Comparison of ENCODE assay signal across 1 cellular context in genomic region chr17:1563786-1564613, GRCh38.
A peak's percentile ranks its signal among the peaks of the same experiment; 100 is the strongest.
TF ChIP-seq lines count a peak whose summit lies in the region.

No MANE protein-coding gene starts in this region.

TF ChIP-seq in K562, 482 proteins besides CTCF, POLR2A, EP300 and RAD21 (continues in another document):
- TF ChIP-seq RUNX1 (IDR thresholded peaks at IDR 0.05; ENCODE audit: low read depth) (no peak), EZH2 (IDR thresholded peaks at IDR 0.05; ENCODE audit: borderline replicate concordance, low read depth, low read length) (no peak), YBX1 (IDR thresholded peaks at IDR 0.05) (no peak), SMAD1 (IDR thresholded peaks at IDR 0.05; ENCODE audit: low read depth, low read length, partially characterized antibody) (no peak), TCFL5 (CRISPR knock-in tag; conservative IDR thresholded peaks at IDR 0.05) (no peak), DPF2 (IDR thresholded peaks at IDR 0.05) (peak; percentile 61), ZNF41 (CRISPR knock-in tag; conservative IDR thresholded peaks at IDR 0.05) (no peak), CC2D1A (IDR thresholded peaks at IDR 0.05) (peak; percentile 24; the same call in 1 of the 2 replicates), SRSF9 (IDR thresholded peaks at IDR 0.05; ENCODE audit: borderline replicate concordance, low read depth, low read length) (no peak), CREM (IDR thresholded peaks at IDR 0.05; ENCODE audit: low read depth) (peak; percentile 32; the same call in 1 of the 2 replicates), NBN (IDR thresholded peaks at IDR 0.05; ENCODE audit: low read depth) (peak; percentile 62), ZFP36 (IDR thresholded peaks at IDR 0.05; ENCODE audit: low read depth, low read length, partially characterized antibody) (peak; percentile 99), MEF2D (tag; conservative IDR thresholded peaks at IDR 0.05; ENCODE audit: low read depth) (no peak), RBM25 (IDR thresholded peaks at IDR 0.05; ENCODE audit: low read depth, low read length, severe bottlenecking) (peak; percentile 61), RERE (CRISPR knock-in tag; IDR thresholded peaks at IDR 0.05; ENCODE audit: borderline replicate concordance) (no peak), TRIM24 (IDR thresholded peaks at IDR 0.05) (0 out of 4 replicates have a peak, but pooled peaks of 1 of the 2 experiments have one; percentile 39), ARID1B (IDR thresholded peaks at IDR 0.05) (peak; percentile 79), PTBP1 (IDR thresholded peaks at IDR 0.05; ENCODE audit: low read depth, low read length) (0 out of 2 replicates have a peak, but pooled peaks have one; percentile 30), GATAD2A (IDR thresholded peaks at IDR 0.05) (peak; percentile 15; the same call in 1 of the 2 replicates), HNRNPL (IDR thresholded peaks at IDR 0.05; ENCODE audit: low read depth, low read length) (0 out of 2 replicates have a peak, but pooled peaks have one; percentile 0), NFXL1 (CRISPR knock-in tag; IDR thresholded peaks at IDR 0.05) (no peak), ZNF23 (CRISPR knock-in tag; IDR thresholded peaks at IDR 0.05) (no peak), SMARCA4 (IDR thresholded peaks at IDR 0.05) (peak; percentile 55; the same call in 1 of the 2 replicates), CBX1 (IDR thresholded peaks at IDR 0.05; ENCODE audit: low read depth) (peak; percentile 52; the same call in 1 of the 2 replicates), AFF4 (CRISPR knock-in tag; IDR thresholded peaks at IDR 0.05) (no peak), GATA2 (CRISPR knock-in tag; IDR thresholded peaks at IDR 0.05) (0 out of 2 replicates have a peak, but pooled peaks have one; percentile 13), POLR2G (IDR thresholded peaks at IDR 0.05; ENCODE audit: low read depth, low read length) (0 out of 2 replicates have a peak, but pooled peaks have one; percentile 21), MTA3 (IDR thresholded peaks at IDR 0.05; ENCODE audit: borderline replicate concordance) (0 out of 2 replicates have a peak, but pooled peaks have one; percentile 17)
- TF ChIP-seq, protein P1, sequence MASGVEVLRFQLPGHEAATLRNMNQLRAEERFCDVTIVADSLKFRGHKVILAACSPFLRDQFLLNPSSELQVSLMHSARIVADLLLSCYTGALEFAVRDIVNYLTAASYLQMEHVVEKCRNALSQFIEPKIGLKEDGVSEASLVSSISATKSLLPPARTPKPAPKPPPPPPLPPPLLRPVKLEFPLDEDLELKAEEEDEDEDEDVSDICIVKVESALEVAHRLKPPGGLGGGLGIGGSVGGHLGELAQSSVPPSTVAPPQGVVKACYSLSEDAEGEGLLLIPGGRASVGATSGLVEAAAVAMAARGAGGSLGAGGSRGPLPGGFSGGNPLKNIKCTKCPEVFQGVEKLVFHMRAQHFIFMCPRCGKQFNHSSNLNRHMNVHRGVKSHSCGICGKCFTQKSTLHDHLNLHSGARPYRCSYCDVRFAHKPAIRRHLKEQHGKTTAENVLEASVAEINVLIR (CRISPR knock-in tag; IDR thresholded peaks at IDR 0.05), result no peak
- TF ChIP-seq, protein P2, sequence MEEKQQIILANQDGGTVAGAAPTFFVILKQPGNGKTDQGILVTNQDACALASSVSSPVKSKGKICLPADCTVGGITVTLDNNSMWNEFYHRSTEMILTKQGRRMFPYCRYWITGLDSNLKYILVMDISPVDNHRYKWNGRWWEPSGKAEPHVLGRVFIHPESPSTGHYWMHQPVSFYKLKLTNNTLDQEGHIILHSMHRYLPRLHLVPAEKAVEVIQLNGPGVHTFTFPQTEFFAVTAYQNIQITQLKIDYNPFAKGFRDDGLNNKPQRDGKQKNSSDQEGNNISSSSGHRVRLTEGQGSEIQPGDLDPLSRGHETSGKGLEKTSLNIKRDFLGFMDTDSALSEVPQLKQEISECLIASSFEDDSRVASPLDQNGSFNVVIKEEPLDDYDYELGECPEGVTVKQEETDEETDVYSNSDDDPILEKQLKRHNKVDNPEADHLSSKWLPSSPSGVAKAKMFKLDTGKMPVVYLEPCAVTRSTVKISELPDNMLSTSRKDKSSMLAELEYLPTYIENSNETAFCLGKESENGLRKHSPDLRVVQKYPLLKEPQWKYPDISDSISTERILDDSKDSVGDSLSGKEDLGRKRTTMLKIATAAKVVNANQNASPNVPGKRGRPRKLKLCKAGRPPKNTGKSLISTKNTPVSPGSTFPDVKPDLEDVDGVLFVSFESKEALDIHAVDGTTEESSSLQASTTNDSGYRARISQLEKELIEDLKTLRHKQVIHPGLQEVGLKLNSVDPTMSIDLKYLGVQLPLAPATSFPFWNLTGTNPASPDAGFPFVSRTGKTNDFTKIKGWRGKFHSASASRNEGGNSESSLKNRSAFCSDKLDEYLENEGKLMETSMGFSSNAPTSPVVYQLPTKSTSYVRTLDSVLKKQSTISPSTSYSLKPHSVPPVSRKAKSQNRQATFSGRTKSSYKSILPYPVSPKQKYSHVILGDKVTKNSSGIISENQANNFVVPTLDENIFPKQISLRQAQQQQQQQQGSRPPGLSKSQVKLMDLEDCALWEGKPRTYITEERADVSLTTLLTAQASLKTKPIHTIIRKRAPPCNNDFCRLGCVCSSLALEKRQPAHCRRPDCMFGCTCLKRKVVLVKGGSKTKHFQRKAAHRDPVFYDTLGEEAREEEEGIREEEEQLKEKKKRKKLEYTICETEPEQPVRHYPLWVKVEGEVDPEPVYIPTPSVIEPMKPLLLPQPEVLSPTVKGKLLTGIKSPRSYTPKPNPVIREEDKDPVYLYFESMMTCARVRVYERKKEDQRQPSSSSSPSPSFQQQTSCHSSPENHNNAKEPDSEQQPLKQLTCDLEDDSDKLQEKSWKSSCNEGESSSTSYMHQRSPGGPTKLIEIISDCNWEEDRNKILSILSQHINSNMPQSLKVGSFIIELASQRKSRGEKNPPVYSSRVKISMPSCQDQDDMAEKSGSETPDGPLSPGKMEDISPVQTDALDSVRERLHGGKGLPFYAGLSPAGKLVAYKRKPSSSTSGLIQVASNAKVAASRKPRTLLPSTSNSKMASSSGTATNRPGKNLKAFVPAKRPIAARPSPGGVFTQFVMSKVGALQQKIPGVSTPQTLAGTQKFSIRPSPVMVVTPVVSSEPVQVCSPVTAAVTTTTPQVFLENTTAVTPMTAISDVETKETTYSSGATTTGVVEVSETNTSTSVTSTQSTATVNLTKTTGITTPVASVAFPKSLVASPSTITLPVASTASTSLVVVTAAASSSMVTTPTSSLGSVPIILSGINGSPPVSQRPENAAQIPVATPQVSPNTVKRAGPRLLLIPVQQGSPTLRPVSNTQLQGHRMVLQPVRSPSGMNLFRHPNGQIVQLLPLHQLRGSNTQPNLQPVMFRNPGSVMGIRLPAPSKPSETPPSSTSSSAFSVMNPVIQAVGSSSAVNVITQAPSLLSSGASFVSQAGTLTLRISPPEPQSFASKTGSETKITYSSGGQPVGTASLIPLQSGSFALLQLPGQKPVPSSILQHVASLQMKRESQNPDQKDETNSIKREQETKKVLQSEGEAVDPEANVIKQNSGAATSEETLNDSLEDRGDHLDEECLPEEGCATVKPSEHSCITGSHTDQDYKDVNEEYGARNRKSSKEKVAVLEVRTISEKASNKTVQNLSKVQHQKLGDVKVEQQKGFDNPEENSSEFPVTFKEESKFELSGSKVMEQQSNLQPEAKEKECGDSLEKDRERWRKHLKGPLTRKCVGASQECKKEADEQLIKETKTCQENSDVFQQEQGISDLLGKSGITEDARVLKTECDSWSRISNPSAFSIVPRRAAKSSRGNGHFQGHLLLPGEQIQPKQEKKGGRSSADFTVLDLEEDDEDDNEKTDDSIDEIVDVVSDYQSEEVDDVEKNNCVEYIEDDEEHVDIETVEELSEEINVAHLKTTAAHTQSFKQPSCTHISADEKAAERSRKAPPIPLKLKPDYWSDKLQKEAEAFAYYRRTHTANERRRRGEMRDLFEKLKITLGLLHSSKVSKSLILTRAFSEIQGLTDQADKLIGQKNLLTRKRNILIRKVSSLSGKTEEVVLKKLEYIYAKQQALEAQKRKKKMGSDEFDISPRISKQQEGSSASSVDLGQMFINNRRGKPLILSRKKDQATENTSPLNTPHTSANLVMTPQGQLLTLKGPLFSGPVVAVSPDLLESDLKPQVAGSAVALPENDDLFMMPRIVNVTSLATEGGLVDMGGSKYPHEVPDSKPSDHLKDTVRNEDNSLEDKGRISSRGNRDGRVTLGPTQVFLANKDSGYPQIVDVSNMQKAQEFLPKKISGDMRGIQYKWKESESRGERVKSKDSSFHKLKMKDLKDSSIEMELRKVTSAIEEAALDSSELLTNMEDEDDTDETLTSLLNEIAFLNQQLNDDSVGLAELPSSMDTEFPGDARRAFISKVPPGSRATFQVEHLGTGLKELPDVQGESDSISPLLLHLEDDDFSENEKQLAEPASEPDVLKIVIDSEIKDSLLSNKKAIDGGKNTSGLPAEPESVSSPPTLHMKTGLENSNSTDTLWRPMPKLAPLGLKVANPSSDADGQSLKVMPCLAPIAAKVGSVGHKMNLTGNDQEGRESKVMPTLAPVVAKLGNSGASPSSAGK (IDR thresholded peaks at IDR 0.05), result peak; percentile 9; the same call in 1 of the 2 replicates
- TF ChIP-seq, protein P3, sequence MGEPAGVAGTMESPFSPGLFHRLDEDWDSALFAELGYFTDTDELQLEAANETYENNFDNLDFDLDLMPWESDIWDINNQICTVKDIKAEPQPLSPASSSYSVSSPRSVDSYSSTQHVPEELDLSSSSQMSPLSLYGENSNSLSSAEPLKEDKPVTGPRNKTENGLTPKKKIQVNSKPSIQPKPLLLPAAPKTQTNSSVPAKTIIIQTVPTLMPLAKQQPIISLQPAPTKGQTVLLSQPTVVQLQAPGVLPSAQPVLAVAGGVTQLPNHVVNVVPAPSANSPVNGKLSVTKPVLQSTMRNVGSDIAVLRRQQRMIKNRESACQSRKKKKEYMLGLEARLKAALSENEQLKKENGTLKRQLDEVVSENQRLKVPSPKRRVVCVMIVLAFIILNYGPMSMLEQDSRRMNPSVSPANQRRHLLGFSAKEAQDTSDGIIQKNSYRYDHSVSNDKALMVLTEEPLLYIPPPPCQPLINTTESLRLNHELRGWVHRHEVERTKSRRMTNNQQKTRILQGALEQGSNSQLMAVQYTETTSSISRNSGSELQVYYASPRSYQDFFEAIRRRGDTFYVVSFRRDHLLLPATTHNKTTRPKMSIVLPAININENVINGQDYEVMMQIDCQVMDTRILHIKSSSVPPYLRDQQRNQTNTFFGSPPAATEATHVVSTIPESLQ (CRISPR knock-in tag; IDR thresholded peaks at IDR 0.05), result no peak
